13 cellular contexts compared by ENCODE assay signal in genomic region chr4:141768954-141769353, GRCh38.
A peak's percentile ranks its signal among the peaks of the same experiment; 100 is the strongest.
DNase-seq lines count a peak whose midpoint lies in the region; ATAC-seq and TF ChIP-seq lines count a peak whose summit lies in the region.
"Had no signal": no experiment of that assay in that cellular context is flagged by ENCODE, and none has a peak within 500 bp of the region (broad histone marks: within the 10 kb centered on the region; RNA-seq: fewer than 3 reads in every experiment).

No MANE protein-coding gene starts in this region.

- no peak overlapping the region for H3K4me3 Mint-ChIP-seq in mesothelial cell of epicardium
- no peak overlapping the region for H3K4me3 Mint-ChIP-seq in natural killer cell treated with Interleukin-12 subunit alpha and Interleukin-12 subunit beta and Interleukin-15 and Interleukin-18, amount 100 ng/mL, for 72 hours
- H3K4me3 Mint-ChIP-seq: activated CD4-positive, alpha-beta memory T cell treated with anti-CD3 and anti-CD28 coated beads for 36 hours; T-helper 17 cell had no signal

- H2AFZ ChIP-seq in mammary epithelial cell (ENCODE audit: low read depth, low read length): no peak overlapping the region

- peaks cover 18% of the 10 kb centered on the region for H3K4me1 Mint-ChIP-seq in mesothelial cell of epicardium
- peaks cover 13 to 14% of the 10 kb centered on the region in 2 donors for H3K4me1 Mint-ChIP-seq in natural killer cell treated with Interleukin-12 subunit alpha and Interleukin-12 subunit beta and Interleukin-15 and Interleukin-18, amount 100 ng/mL, for 72 hours (ENCODE audit: low read depth in 2 of 2)

- H4K20me1 ChIP-seq in mammary epithelial cell (ENCODE audit: insufficient read depth, low read length): no peaks in the 10 kb centered on the region

- H3K27me3 Mint-ChIP-seq in mesothelial cell of epicardium (ENCODE audit: low read depth): no peaks in the 10 kb centered on the region
- H3K27me3 Mint-ChIP-seq in natural killer cell treated with Interleukin-12 subunit alpha and Interleukin-12 subunit beta and Interleukin-15 and Interleukin-18, amount 100 ng/mL, for 72 hours: no peaks in the 10 kb centered on the region

- in situ Hi-C loops in mammary epithelial cell (cut with MboI; ENCODE audit: low sequenced_read_pairs in 2 of 2): no loop called here

- H3K9me3 Mint-ChIP-seq in mesothelial cell of epicardium: peaks cover 12% of the 10 kb centered on the region
- H3K9me3 Mint-ChIP-seq in natural killer cell treated with Interleukin-12 subunit alpha and Interleukin-12 subunit beta and Interleukin-15 and Interleukin-18, amount 100 ng/mL, for 72 hours: peaks cover 5% of the 10 kb centered on the region

- H3K4me3 ChIP-seq in AG10803 (ENCODE audit: low read length): no peak overlapping the region
- no peak overlapping the region for H3K4me3 ChIP-seq in mammary epithelial cell (replicated peaks in 1 of 3; ENCODE audit: insufficient read depth in 1 of 3, low read depth in 2 of 3, low read length in 3 of 3)
- H3K4me3 ChIP-seq: left lung had no signal

- TF ChIP-seq CTCF in AG10803 (conservative IDR thresholded peaks at IDR 0.05; ENCODE audit: low read length) (no peak), mammary epithelial cell (conservative IDR thresholded peaks at IDR 0.05 in 1 of 2, IDR thresholded peaks at IDR 0.05 in 1 of 2; ENCODE audit: extremely low read depth in 1 of 2, insufficient read depth in 1 of 2, low read depth in 1 of 2, low read length in 2 of 2) (no peak), mesothelial cell of epicardium (IDR thresholded peaks at IDR 0.05; ENCODE audit: unreplicated experiment) (no peak)

- intact Hi-C loops in mammary epithelial cell (cut with micrococcal nuclease): no loop called here
- intact Hi-C loops in posterior vena cava (cut with DNase I): no loop called here

- dilution Hi-C loops in mammary epithelial cell (cut with HindIII; ENCODE audit: low sequenced_read_pairs): no loop called here

- 45% methylated on average over 4 of the region's 4 CpGs for WGBS in mammary epithelial cell (ENCODE audit: low coverage, missing lambda C conversion rate)

- no peak overlapping the region for H3K27ac ChIP-seq in mammary epithelial cell (ENCODE audit: insufficient read depth, low read depth, low read length)
- H3K27ac ChIP-seq: left lung had no signal

- no TSS peak for BruUV-seq in mammary epithelial cell (replicated peaks; lab: Mats Ljungman, UMichigan)

- no peak for ATAC-seq in HG03139 (IDR thresholded peaks at IDR 0.05; ENCODE audit: unreplicated experiment)
- no peak for ATAC-seq in natural killer cell treated with Interleukin-12 subunit alpha and Interleukin-12 subunit beta and Interleukin-15 and Interleukin-18, amount 100 ng/mL, for 72 hours
- ATAC-seq: left lung, T-helper 17 cell had no signal

- DNase-seq in AG10803 (ENCODE audit: low read depth) (peak; percentile 82), HT1080 (ENCODE audit: low read depth) (peak; percentile 62), mammary epithelial cell (peak; percentile 34), inferior parietal cortex (ENCODE audit: extremely low spot score) (peak; percentile 20), mesothelial cell of epicardium (ENCODE audit: low spot score in 2 of 2, unreplicated experiment in 2 of 2) (no peak), posterior vena cava (ENCODE audit: low spot score) (no peak)
- no peak for DNase-seq in natural killer cell treated with Interleukin-12 subunit alpha and Interleukin-12 subunit beta and Interleukin-15 and Interleukin-18, amount 100 ng/mL, for 72 hours (ENCODE audit: low spot score)
- DNase-seq: activated CD4-positive, alpha-beta memory T cell treated with anti-CD3 and anti-CD28 coated beads for 36 hours; cortex of kidney; left lung; occipital lobe; T-helper 17 cell had no signal

- no peak overlapping the region for H3K27ac Mint-ChIP-seq in mesothelial cell of epicardium
- no peak overlapping the region for H3K27ac Mint-ChIP-seq in natural killer cell treated with Interleukin-12 subunit alpha and Interleukin-12 subunit beta and Interleukin-15 and Interleukin-18, amount 100 ng/mL, for 72 hours
- H3K27ac Mint-ChIP-seq: activated CD4-positive, alpha-beta memory T cell treated with anti-CD3 and anti-CD28 coated beads for 36 hours; T-helper 17 cell had no signal

- no peaks in the 10 kb centered on the region for H3K4me1 ChIP-seq in mammary epithelial cell (ENCODE audit: insufficient read depth, low read length)
- H3K4me1 ChIP-seq: left lung had no signal

- H3K36me3 ChIP-seq in mammary epithelial cell (ENCODE audit: insufficient read depth, low read length): no peaks in the 10 kb centered on the region
- H3K36me3 ChIP-seq: left lung had no signal

- H3K4me2 ChIP-seq in mammary epithelial cell (ENCODE audit: insufficient read depth, low read depth, low read length): no peak overlapping the region

- no peak overlapping the region for H3K9ac ChIP-seq in mammary epithelial cell (ENCODE audit: insufficient read depth, low read length)

- H3K79me2 ChIP-seq in mammary epithelial cell (ENCODE audit: insufficient read depth, low read length): no peaks in the 10 kb centered on the region

- peaks cover 3% of the 10 kb centered on the region for H3K9me3 ChIP-seq in mammary epithelial cell (replicated peaks; ENCODE audit: insufficient read depth, low read length)
- H3K9me3 ChIP-seq: left lung had no signal

- CTCF ChIA-PET in mammary epithelial cell (lab: Charles Lee; ENCODE audit: low non-redundant PET): no interaction called here

- H3K36me3 Mint-ChIP-seq in mesothelial cell of epicardium: peaks cover 4% of the 10 kb centered on the region
- no peaks in the 10 kb centered on the region for H3K36me3 Mint-ChIP-seq in natural killer cell treated with Interleukin-12 subunit alpha and Interleukin-12 subunit beta and Interleukin-15 and Interleukin-18, amount 100 ng/mL, for 72 hours
- H3K36me3 Mint-ChIP-seq: activated CD4-positive, alpha-beta memory T cell treated with anti-CD3 and anti-CD28 coated beads for 36 hours had no signal

- H3K27me3 ChIP-seq in mammary epithelial cell (ENCODE audit: insufficient read depth, low read length): no peaks in the 10 kb centered on the region
- H3K27me3 ChIP-seq: left lung had no signal

Comparison
In these comparisons a context has a peak if more than half of its experiments do, and no peak if none do; other contexts are left out.
1. DNase-seq: peak in AG10803 (single experiment), HT1080 (single experiment), mammary epithelial cell (single experiment) and inferior parietal cortex (single experiment); none in mesothelial cell of epicardium (0 of 2), posterior vena cava (single experiment) and natural killer cell treated with Interleukin-12 subunit alpha and Interleukin-12 subunit beta and Interleukin-15 and Interleukin-18, amount 100 ng/mL, for 72 hours (single experiment).